Comparison of ENCODE assay signal across 1 cellular context in the genomic region with DNA sequence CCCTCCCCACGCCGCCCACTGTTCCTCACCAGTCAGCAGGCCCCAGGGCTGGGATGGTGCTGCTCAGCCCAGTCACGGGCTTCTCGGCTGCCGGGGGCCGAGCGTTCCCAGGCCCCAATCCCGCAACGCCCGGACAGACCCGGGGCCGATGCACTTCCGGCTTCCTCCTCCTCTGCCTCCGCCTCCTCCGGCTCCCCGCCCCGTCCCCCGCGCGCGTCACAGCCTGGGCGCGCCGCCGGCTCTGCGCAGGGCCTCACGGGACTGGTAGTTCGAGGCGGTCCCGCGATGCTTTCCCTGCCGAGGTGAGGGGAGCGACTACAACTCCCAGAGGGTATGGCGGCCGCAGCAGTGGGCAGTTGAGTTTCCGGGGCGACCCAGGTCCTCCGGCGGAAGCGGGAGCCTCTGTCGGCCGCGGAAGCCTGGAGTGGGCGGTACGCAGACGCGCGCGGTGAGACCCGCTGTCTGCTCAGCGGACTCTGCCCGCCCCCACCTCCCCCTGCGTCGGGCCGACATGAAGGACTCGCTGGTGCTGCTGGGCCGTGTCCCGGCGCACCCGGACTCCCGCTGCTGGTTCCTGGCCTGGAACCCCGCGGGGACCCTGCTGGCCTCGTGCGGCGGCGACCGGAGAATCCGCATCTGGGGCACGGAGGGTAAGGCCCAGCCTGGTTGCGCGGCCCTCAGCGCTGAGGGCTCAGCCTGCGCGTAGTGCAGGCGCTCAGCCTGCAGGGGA.
TF ChIP-seq lines count a peak whose summit lies in the region.

A gene (plus strand): TSS at position 386 of the 730 bp plus-strand sequence. CDS start 126 bp downstream, at position 512.
A gene with protein sequence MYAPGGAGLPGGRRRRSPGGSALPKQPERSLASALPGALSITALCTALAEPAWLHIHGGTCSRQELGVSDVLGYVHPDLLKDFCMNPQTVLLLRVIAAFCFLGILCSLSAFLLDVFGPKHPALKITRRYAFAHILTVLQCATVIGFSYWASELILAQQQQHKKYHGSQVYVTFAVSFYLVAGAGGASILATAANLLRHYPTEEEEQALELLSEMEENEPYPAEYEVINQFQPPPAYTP (minus strand): TSS at position 158 of the 730 bp plus-strand sequence. CDS start 616 bp downstream, outside the sequence.

TF ChIP-seq in SK-N-SH, 30 proteins besides CTCF, POLR2A, EP300 and RAD21 (continued from another document):
- TF ChIP-seq, protein P1, sequence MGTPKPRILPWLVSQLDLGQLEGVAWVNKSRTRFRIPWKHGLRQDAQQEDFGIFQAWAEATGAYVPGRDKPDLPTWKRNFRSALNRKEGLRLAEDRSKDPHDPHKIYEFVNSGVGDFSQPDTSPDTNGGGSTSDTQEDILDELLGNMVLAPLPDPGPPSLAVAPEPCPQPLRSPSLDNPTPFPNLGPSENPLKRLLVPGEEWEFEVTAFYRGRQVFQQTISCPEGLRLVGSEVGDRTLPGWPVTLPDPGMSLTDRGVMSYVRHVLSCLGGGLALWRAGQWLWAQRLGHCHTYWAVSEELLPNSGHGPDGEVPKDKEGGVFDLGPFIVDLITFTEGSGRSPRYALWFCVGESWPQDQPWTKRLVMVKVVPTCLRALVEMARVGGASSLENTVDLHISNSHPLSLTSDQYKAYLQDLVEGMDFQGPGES (IDR thresholded peaks at IDR 0.05; ENCODE audit: low read depth, low read length) = no peak
- no peak for TF ChIP-seq GATA2 (CRISPR knock-in tag; IDR thresholded peaks at IDR 0.05)
- no peak for TF ChIP-seq NFIC (IDR thresholded peaks at IDR 0.05; ENCODE audit: borderline replicate concordance)
- peak; percentile 99 for TF ChIP-seq CHD2 (IDR thresholded peaks at IDR 0.05; ENCODE audit: low read length, partially characterized antibody)
- TF ChIP-seq TEAD4 (IDR thresholded peaks at IDR 0.05; ENCODE audit: borderline replicate concordance, insufficient read depth) = no peak
- TF ChIP-seq, protein P2, sequence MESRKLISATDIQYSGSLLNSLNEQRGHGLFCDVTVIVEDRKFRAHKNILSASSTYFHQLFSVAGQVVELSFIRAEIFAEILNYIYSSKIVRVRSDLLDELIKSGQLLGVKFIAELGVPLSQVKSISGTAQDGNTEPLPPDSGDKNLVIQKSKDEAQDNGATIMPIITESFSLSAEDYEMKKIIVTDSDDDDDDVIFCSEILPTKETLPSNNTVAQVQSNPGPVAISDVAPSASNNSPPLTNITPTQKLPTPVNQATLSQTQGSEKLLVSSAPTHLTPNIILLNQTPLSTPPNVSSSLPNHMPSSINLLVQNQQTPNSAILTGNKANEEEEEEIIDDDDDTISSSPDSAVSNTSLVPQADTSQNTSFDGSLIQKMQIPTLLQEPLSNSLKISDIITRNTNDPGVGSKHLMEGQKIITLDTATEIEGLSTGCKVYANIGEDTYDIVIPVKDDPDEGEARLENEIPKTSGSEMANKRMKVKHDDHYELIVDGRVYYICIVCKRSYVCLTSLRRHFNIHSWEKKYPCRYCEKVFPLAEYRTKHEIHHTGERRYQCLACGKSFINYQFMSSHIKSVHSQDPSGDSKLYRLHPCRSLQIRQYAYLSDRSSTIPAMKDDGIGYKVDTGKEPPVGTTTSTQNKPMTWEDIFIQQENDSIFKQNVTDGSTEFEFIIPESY (IDR thresholded peaks at IDR 0.05; ENCODE audit: borderline replicate concordance, low read depth) = peak; percentile 98
- peak; percentile 94 for TF ChIP-seq GABPA (IDR thresholded peaks at IDR 0.05; ENCODE audit: low read depth)
- no peak for TF ChIP-seq MEF2A (IDR thresholded peaks at IDR 0.05; ENCODE audit: borderline replicate concordance, low read depth)
- TF ChIP-seq, protein P3, sequence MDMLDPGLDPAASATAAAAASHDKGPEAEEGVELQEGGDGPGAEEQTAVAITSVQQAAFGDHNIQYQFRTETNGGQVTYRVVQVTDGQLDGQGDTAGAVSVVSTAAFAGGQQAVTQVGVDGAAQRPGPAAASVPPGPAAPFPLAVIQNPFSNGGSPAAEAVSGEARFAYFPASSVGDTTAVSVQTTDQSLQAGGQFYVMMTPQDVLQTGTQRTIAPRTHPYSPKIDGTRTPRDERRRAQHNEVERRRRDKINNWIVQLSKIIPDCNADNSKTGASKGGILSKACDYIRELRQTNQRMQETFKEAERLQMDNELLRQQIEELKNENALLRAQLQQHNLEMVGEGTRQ (IDR thresholded peaks at IDR 0.05; ENCODE audit: borderline replicate concordance, low read depth, low read length) = no peak
- no peak for TF ChIP-seq FOXJ3 (CRISPR knock-in tag; IDR thresholded peaks at IDR 0.05)
